ENCODE assay signal across 1 cellular context in genomic region chr14:103520657-103521437, GRCh38.
TF ChIP-seq lines count a peak whose summit lies in the region.

No MANE protein-coding gene starts in this region.

TF ChIP-seq in K562, 482 proteins besides CTCF, POLR2A, EP300 and RAD21 (continued from another document and continues in another):
- TF ChIP-seq CCNT2 (IDR thresholded peaks at IDR 0.05; ENCODE audit: borderline replicate concordance, extremely low read depth, insufficient read length, low read depth, low read length) (peak; percentile 60), BCOR (IDR thresholded peaks at IDR 0.05) (no peak), ZNF764 (CRISPR knock-in tag; IDR thresholded peaks at IDR 0.05; ENCODE audit: low read depth) (no peak), TEAD4 (IDR thresholded peaks at IDR 0.05; ENCODE audit: low read length) (no peak), TEAD4 (CRISPR knock-in tag; IDR thresholded peaks at IDR 0.05; ENCODE audit: borderline replicate concordance) (no peak), NFXL1 (CRISPR knock-in tag; IDR thresholded peaks at IDR 0.05) (no peak), NFIC (IDR thresholded peaks at IDR 0.05) (peak; percentile 82), ZNF347 (CRISPR knock-in tag; IDR thresholded peaks at IDR 0.05; ENCODE audit: low read depth) (no peak), NEUROD1 (IDR thresholded peaks at IDR 0.05; ENCODE audit: borderline replicate concordance, low read depth, low read length, partially characterized antibody) (peak; percentile 26), ERF (CRISPR knock-in tag; IDR thresholded peaks at IDR 0.05) (0 out of 2 replicates have a peak, but pooled peaks have one; percentile 18), PTRF (tag; IDR thresholded peaks at IDR 0.05) (no peak), NR2C2 (CRISPR knock-in tag; IDR thresholded peaks at IDR 0.05) (no peak), NR2C2 (tag; IDR thresholded peaks at IDR 0.05) (0 out of 2 replicates have a peak, but pooled peaks have one; percentile 18), HNRNPH1 (optimal IDR thresholded peaks at IDR 0.05; ENCODE audit: low read depth, low read length) (no peak), KDM2B (CRISPR knock-in tag; IDR thresholded peaks at IDR 0.05) (0 out of 2 replicates have a peak, but pooled peaks have one; percentile 35), STAT5B (CRISPR knock-in tag; IDR thresholded peaks at IDR 0.05) (no peak), ILF3 (IDR thresholded peaks at IDR 0.05; ENCODE audit: borderline replicate concordance) (no peak), RBBP5 (IDR thresholded peaks at IDR 0.05; ENCODE audit: borderline replicate concordance, insufficient read depth, low read length, poor library complexity, severe bottlenecking) (peak; percentile 62), SLC30A9 (CRISPR knock-in tag; IDR thresholded peaks at IDR 0.05) (no peak), ZNF239 (CRISPR knock-in tag; IDR thresholded peaks at IDR 0.05) (no peak), HNRNPUL1 (IDR thresholded peaks at IDR 0.05; ENCODE audit: low read length) (no peak), ZNF175 (CRISPR knock-in tag; IDR thresholded peaks at IDR 0.05; ENCODE audit: low read depth) (no peak), ZNF79 (CRISPR knock-in tag; IDR thresholded peaks at IDR 0.05; ENCODE audit: low read depth) (no peak), SMARCA4 (IDR thresholded peaks at IDR 0.05) (no peak), SREBF2 (CRISPR knock-in tag; IDR thresholded peaks at IDR 0.05) (no peak), ZBTB43 (CRISPR knock-in tag; IDR thresholded peaks at IDR 0.05) (no peak), KDM1A (IDR thresholded peaks at IDR 0.05) (peak in 1 of 2 experiments; percentile 48; a peak in 1 of 4 replicates), SMARCC2 (IDR thresholded peaks at IDR 0.05; ENCODE audit: low read depth) (no peak), BMI1 (IDR thresholded peaks at IDR 0.05; ENCODE audit: low read length) (no peak), THAP12 (CRISPR knock-in tag; IDR thresholded peaks at IDR 0.05) (no peak), ZNF717 (CRISPR knock-in tag; IDR thresholded peaks at IDR 0.05) (no peak), FOXK1 (CRISPR knock-in tag; IDR thresholded peaks at IDR 0.05; ENCODE audit: borderline replicate concordance) (no peak), ZNF282 (CRISPR knock-in tag; IDR thresholded peaks at IDR 0.05) (no peak), PHB2 (IDR thresholded peaks at IDR 0.05; ENCODE audit: low read depth) (no peak), RHOXF2B (CRISPR knock-in tag; conservative IDR thresholded peaks at IDR 0.05) (no peak), NR1H2 (CRISPR knock-in tag; IDR thresholded peaks at IDR 0.05) (no peak), POLR2H (tag; IDR thresholded peaks at IDR 0.05; ENCODE audit: low read depth) (no peak), GTF2A2 (tag; IDR thresholded peaks at IDR 0.05) (no peak), ARNT (IDR thresholded peaks at IDR 0.05) (no peak), ZNF431 (CRISPR knock-in tag; IDR thresholded peaks at IDR 0.05) (no peak; the same call in 1 of the 2 replicates), ZNF707 (CRISPR knock-in tag; conservative IDR thresholded peaks at IDR 0.05) (no peak), ZFPM2 (CRISPR knock-in tag; IDR thresholded peaks at IDR 0.05) (no peak), CREBBP (IDR thresholded peaks at IDR 0.05; ENCODE audit: low read depth, low read length) (no peak), BRF2 (IDR thresholded peaks at IDR 0.05; ENCODE audit: borderline replicate concordance, insufficient read depth, insufficient read length) (no peak), NFYB (IDR thresholded peaks at IDR 0.05; ENCODE audit: extremely low read depth, insufficient read length) (no peak), CXXC5 (CRISPR knock-in tag; IDR thresholded peaks at IDR 0.05) (peak; percentile 90), SIX5 (IDR thresholded peaks at IDR 0.05; ENCODE audit: borderline replicate concordance in 1 of 2, insufficient read depth in 1 of 2, low read depth in 1 of 2, low read length in 2 of 2) (no peak)
- TF ChIP-seq, protein P1, sequence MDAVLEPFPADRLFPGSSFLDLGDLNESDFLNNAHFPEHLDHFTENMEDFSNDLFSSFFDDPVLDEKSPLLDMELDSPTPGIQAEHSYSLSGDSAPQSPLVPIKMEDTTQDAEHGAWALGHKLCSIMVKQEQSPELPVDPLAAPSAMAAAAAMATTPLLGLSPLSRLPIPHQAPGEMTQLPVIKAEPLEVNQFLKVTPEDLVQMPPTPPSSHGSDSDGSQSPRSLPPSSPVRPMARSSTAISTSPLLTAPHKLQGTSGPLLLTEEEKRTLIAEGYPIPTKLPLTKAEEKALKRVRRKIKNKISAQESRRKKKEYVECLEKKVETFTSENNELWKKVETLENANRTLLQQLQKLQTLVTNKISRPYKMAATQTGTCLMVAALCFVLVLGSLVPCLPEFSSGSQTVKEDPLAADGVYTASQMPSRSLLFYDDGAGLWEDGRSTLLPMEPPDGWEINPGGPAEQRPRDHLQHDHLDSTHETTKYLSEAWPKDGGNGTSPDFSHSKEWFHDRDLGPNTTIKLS (IDR thresholded peaks at IDR 0.05; ENCODE audit: borderline replicate concordance, low read depth), result no peak
- TF ChIP-seq, protein P2, sequence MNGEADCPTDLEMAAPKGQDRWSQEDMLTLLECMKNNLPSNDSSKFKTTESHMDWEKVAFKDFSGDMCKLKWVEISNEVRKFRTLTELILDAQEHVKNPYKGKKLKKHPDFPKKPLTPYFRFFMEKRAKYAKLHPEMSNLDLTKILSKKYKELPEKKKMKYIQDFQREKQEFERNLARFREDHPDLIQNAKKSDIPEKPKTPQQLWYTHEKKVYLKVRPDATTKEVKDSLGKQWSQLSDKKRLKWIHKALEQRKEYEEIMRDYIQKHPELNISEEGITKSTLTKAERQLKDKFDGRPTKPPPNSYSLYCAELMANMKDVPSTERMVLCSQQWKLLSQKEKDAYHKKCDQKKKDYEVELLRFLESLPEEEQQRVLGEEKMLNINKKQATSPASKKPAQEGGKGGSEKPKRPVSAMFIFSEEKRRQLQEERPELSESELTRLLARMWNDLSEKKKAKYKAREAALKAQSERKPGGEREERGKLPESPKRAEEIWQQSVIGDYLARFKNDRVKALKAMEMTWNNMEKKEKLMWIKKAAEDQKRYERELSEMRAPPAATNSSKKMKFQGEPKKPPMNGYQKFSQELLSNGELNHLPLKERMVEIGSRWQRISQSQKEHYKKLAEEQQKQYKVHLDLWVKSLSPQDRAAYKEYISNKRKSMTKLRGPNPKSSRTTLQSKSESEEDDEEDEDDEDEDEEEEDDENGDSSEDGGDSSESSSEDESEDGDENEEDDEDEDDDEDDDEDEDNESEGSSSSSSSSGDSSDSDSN (IDR thresholded peaks at IDR 0.05; ENCODE audit: borderline replicate concordance in 1 of 2, low read depth in 2 of 2, low read length in 2 of 2), result no peak
- TF ChIP-seq, protein P3, sequence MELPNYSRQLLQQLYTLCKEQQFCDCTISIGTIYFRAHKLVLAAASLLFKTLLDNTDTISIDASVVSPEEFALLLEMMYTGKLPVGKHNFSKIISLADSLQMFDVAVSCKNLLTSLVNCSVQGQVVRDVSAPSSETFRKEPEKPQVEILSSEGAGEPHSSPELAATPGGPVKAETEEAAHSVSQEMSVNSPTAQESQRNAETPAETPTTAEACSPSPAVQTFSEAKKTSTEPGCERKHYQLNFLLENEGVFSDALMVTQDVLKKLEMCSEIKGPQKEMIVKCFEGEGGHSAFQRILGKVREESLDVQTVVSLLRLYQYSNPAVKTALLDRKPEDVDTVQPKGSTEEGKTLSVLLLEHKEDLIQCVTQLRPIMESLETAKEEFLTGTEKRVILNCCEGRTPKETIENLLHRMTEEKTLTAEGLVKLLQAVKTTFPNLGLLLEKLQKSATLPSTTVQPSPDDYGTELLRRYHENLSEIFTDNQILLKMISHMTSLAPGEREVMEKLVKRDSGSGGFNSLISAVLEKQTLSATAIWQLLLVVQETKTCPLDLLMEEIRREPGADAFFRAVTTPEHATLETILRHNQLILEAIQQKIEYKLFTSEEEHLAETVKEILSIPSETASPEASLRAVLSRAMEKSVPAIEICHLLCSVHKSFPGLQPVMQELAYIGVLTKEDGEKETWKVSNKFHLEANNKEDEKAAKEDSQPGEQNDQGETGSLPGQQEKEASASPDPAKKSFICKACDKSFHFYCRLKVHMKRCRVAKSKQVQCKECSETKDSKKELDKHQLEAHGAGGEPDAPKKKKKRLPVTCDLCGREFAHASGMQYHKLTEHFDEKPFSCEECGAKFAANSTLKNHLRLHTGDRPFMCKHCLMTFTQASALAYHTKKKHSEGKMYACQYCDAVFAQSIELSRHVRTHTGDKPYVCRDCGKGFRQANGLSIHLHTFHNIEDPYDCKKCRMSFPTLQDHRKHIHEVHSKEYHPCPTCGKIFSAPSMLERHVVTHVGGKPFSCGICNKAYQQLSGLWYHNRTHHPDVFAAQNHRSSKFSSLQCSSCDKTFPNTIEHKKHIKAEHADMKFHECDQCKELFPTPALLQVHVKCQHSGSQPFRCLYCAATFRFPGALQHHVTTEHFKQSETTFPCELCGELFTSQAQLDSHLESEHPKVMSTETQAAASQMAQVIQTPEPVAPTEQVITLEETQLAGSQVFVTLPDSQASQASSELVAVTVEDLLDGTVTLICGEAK (IDR thresholded peaks at IDR 0.05), result no peak
- TF ChIP-seq, protein P3 (CRISPR knock-in tag; IDR thresholded peaks at IDR 0.05), result no peak
- TF ChIP-seq, protein P4, sequence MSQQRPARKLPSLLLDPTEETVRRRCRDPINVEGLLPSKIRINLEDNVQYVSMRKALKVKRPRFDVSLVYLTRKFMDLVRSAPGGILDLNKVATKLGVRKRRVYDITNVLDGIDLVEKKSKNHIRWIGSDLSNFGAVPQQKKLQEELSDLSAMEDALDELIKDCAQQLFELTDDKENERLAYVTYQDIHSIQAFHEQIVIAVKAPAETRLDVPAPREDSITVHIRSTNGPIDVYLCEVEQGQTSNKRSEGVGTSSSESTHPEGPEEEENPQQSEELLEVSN (IDR thresholded peaks at IDR 0.05; ENCODE audit: borderline replicate concordance in 1 of 2, extremely low read depth in 1 of 2, insufficient read depth in 1 of 2, insufficient read length in 1 of 2, low read depth in 1 of 2, low read length in 1 of 2, poor library complexity in 1 of 2, severe bottlenecking in 1 of 2), result peak; percentile 50 to 57
- TF ChIP-seq, protein P5, sequence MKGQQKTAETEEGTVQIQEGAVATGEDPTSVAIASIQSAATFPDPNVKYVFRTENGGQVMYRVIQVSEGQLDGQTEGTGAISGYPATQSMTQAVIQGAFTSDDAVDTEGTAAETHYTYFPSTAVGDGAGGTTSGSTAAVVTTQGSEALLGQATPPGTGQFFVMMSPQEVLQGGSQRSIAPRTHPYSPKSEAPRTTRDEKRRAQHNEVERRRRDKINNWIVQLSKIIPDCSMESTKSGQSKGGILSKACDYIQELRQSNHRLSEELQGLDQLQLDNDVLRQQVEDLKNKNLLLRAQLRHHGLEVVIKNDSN (CRISPR knock-in tag; IDR thresholded peaks at IDR 0.05), result no peak; the same call in 1 of the 2 replicates
